In the genomic region with DNA sequence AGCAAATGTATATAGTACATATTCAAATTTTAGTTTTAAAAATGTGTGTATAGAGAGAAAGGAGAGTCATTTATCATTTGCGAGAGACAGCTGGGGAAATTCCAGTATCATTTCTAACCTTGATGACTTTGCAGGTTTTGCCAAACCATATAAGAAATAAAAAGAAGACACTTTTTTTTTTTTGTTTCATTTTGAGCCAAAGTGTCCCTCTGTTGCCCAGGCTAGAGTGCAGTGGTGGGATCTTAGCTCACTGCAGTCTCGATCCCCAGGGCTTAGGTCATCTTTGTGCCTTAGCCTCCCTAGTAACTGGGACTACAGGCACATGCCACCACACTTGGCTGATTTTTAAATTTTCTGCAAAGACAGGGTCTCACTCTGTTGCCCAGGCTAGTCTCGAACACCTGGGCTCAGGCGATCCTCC, we compare ENCODE assay signal across 27 cellular contexts. TPM values are rescaled to one million over a fixed set of nuclear protein-coding genes. Genes with fewer than 3 reads are reported as not detected.
"Had no signal": no experiment of that assay in that cellular context is flagged by ENCODE, and none has a peak within 500 bp of the region (broad histone marks: within the 10 kb centered on the region; RNA-seq: fewer than 3 reads in every experiment).

No MANE protein-coding gene starts in this region.

- ATAC-seq: activated CD8-positive, alpha-beta T cell treated with anti-CD3 and anti-CD28 coated beads, Interleukin-2, amount 10 ng/mL, durations not matched to agents 7 days and 5 days; esophagus mucosa; gastroesophageal sphincter; heart left ventricle had no signal

- H3K27me3 Mint-ChIP-seq: activated naive CD8-positive, alpha-beta T cell treated with anti-CD3 and anti-CD28 coated beads for 36 hours; dendritic cell treated with granulocyte-macrophage colony-stimulating factor and Interleukin-4, amounts not matched to agents 40 ng/mL and 50 ng/mL, for 4 days; stimulated activated naive B cell treated with anti-CD40 and anti-IgM and Interleukin-4, amounts not matched to agents 10 μg/mL and 1 μg/mL and 100 μg/mL, for 72 hours had no signal

- H3K36me3 ChIP-seq: left ventricle myocardium inferior, sigmoid colon, uterus had no signal

- H3K27me3 ChIP-seq: gastroesophageal sphincter, heart left ventricle, sigmoid colon, spleen, tibial nerve, uterus had no signal

- DNase-seq: activated CD8-positive, alpha-beta memory T cell treated with anti-CD3 and anti-CD28 coated beads, Interleukin-2, amount 50 U/mL, for 48 hours; activated CD8-positive, alpha-beta T cell treated with anti-CD3 and anti-CD28 coated beads, Interleukin-2, amount 10 ng/mL, durations not matched to agents 7 days and 5 days; activated effector memory CD4-positive, alpha-beta T cell treated with anti-CD3 and anti-CD28 coated beads, Interleukin-2, amount 50 U/mL, for 16 hours; activated naive CD8-positive, alpha-beta T cell treated with anti-CD3 and anti-CD28 coated beads for 36 hours; amniotic stem cell; effector CD8-positive, alpha-beta T cell; heart left ventricle; immature natural killer cell; kidney glomerular epithelial cell; left ventricle myocardium inferior; mammary epithelial cell; midbrain; occipital lobe; sigmoid colon; spleen; stimulated activated CD4-positive, alpha-beta T cell treated with anti-CD3 and anti-CD28 coated beads, Interleukin-4, amount 100 ng/mL, for 4 hours; stimulated activated naive B cell treated with anti-CD40 and anti-IgM and Interleukin-4, amounts not matched to agents 10 μg/mL and 1 μg/mL and 100 μg/mL, for 72 hours; uterus had no signal

- H3K4me3 ChIP-seq: gastroesophageal sphincter, heart left ventricle, left ventricle myocardium inferior, sigmoid colon, SK-N-MC, spleen, tibial nerve, uterus had no signal

- H3K9me3 ChIP-seq: gastroesophageal sphincter, heart left ventricle, left ventricle myocardium inferior, sigmoid colon, spleen, tibial nerve, uterus had no signal

- H3K4me3 Mint-ChIP-seq: activated CD8-positive, alpha-beta T cell treated with anti-CD3 and anti-CD28 coated beads, Interleukin-2, amount 10 ng/mL, durations not matched to agents 7 days and 5 days; activated naive CD8-positive, alpha-beta T cell treated with anti-CD3 and anti-CD28 coated beads for 36 hours; dendritic cell treated with granulocyte-macrophage colony-stimulating factor and Interleukin-4, amounts not matched to agents 40 ng/mL and 50 ng/mL, for 4 days; immature natural killer cell; stimulated activated naive B cell treated with anti-CD40 and anti-IgM and Interleukin-4, amounts not matched to agents 10 μg/mL and 1 μg/mL and 100 μg/mL, for 72 hours; T-helper 2 cell treated with Interferon-gamma antibody and Interleukin-4, amounts not matched to agents 5 μg/mL and 100 μg/mL, for 36 hours had no signal

- H3K27ac ChIP-seq: gastroesophageal sphincter, heart left ventricle, left ventricle myocardium inferior, sigmoid colon, SK-N-MC, spleen, tibial nerve, uterus had no signal

- H3K9me3 Mint-ChIP-seq: dendritic cell treated with granulocyte-macrophage colony-stimulating factor and Interleukin-4, amounts not matched to agents 40 ng/mL and 50 ng/mL, for 4 days; immature natural killer cell; T-helper 2 cell treated with Interferon-gamma antibody and Interleukin-4, amounts not matched to agents 5 μg/mL and 100 μg/mL, for 36 hours had no signal

- H3K27ac Mint-ChIP-seq: activated CD8-positive, alpha-beta T cell treated with anti-CD3 and anti-CD28 coated beads, Interleukin-2, amount 10 ng/mL, durations not matched to agents 7 days and 5 days; dendritic cell treated with granulocyte-macrophage colony-stimulating factor and Interleukin-4, amounts not matched to agents 40 ng/mL and 50 ng/mL, for 4 days; T-helper 2 cell treated with Interferon-gamma antibody and Interleukin-4, amounts not matched to agents 5 μg/mL and 100 μg/mL, for 36 hours had no signal

- H3K4me1 ChIP-seq: gastroesophageal sphincter, sigmoid colon, tibial nerve, uterus had no signal

RNA-seq across cellular contexts. Expression of a gene that starts 38.4 kb away (rescaled TPM):
- total RNA-seq: chondrocyte, esophagus mucosa, mammary epithelial cell, subcutaneous adipose tissue had no signal
- polyA plus RNA-seq: immature natural killer cell, mammary epithelial cell had no signal

RNA-seq across cellular contexts. Expression of a gene that starts 53.0 kb away (rescaled TPM):
- total RNA-seq: activated CD8-positive, alpha-beta T cell treated with anti-CD3 and anti-CD28 coated beads, Interleukin-2, amount 10 ng/mL, durations not matched to agents 7 days and 5 days; activated naive CD8-positive, alpha-beta T cell treated with anti-CD3 and anti-CD28 coated beads for 36 hours; chondrocyte; esophagus mucosa; gastroesophageal sphincter; heart left ventricle; left ventricle myocardium inferior; mammary epithelial cell; occipital lobe; renal cortical epithelial cell; sigmoid colon; spleen; subcutaneous adipose tissue; tibial nerve; uterus had no signal
- polyA plus RNA-seq: heart left ventricle, immature natural killer cell, sigmoid colon, spleen had no signal
